In genomic region chr5:150302301-150303069, GRCh38 we compare ENCODE assay signal across 9 cellular contexts. TPM values are rescaled to one million over a fixed set of nuclear protein-coding genes. Genes with fewer than 3 reads are reported as not detected.
DNase-seq lines count a peak whose midpoint lies in the region; ATAC-seq, FAIRE-seq and TF ChIP-seq lines count a peak whose summit lies in the region.
"Had no signal": no experiment of that assay in that cellular context is flagged by ENCODE, and none has a peak within 500 bp of the region (broad histone marks: within the 10 kb centered on the region; RNA-seq: fewer than 3 reads in every experiment).

ARSI (minus strand) TSS chr5:150302905; CDS start chr5:150302373, 532 bp downstream.

- H3K27ac ChIP-seq in HepG2 (ENCODE audit: extremely low read length, insufficient read depth, low read length) (no peak within 1 kb of the TSS), transverse colon (peak within 1 kb of the TSS; percentile 46 to 67 (median 50))

- H3K4me2 ChIP-seq in HepG2 (ENCODE audit: low read depth, low read length), result peak within 1 kb of the TSS; percentile 81

- no peaks in the 10 kb centered on the region for H3K9me3 ChIP-seq in HepG2 (ENCODE audit: low read length)
- H3K9me3 ChIP-seq in transverse colon, result no peaks in the 10 kb centered on the region

- peaks cover 13% of the 10 kb centered on the region for H3K79me2 ChIP-seq in HepG2 (ENCODE audit: insufficient read depth, low read length)

- BruUV-seq in HepG2 (replicated peaks; lab: Mats Ljungman, UMichigan), result TSS peak; percentile 72

- 2% methylated on average over 15 of the region's 63 CpGs for WGBS in HepG2 (ENCODE audit: low lambda C conversion rate)
- 7% methylated on average over 52 of the region's 63 CpGs; no CpG with 5 or more reads in 1 of the 2 donors for WGBS in transverse colon (ENCODE audit: low coverage in 1 of 2), 2 donors

- no peaks in the 10 kb centered on the region for H4K20me1 ChIP-seq in HepG2 (ENCODE audit: insufficient read depth, low read length)

- H3K27me3 ChIP-seq in HepG2 (ENCODE audit: control insufficient read depth in 1 of 2, insufficient read depth in 2 of 2, low read length in 2 of 2), result no peaks in the 10 kb centered on the region
- peaks cover 37% of the 10 kb centered on the region for H3K27me3 ChIP-seq in transverse colon

- H3K9ac ChIP-seq in HepG2 (ENCODE audit: insufficient read depth, low read depth, low read length), result peak within 1 kb of the TSS; percentile 68

- ATAC-seq in HepG2, result peak; percentile 92
- no peak for ATAC-seq in HG03460 (IDR thresholded peaks at IDR 0.05; ENCODE audit: unreplicated experiment)
- ATAC-seq in activated CD4-positive, CD25-positive, alpha-beta regulatory T cell treated with anti-CD3 and anti-CD28 coated beads, Interleukin-2, amount 50 U/mL, for 24 hours, result no peak
- ATAC-seq in HG02759 (IDR thresholded peaks at IDR 0.05; ENCODE audit: unreplicated experiment), result no peak

- POLR2A ChIA-PET in HepG2 (lab: Yijun Ruan, JAX), result interaction anchor here (0.8 to 2.1 kb wide), 4 partner anchors 15 to 110 kb away, joined by 3 to 7 read pairs (median 3); partner anchors contain the start of gene CD74

- in situ Hi-C loops in HepG2 (cut with HindIII; ENCODE audit: extremely low pct_ligation_motif_present, low pct_unique_long_range_greater_than_20kb) (no loop called here), transverse colon (cut with MboI; ENCODE audit: low pct_ligation_motif_present in 1 of 4, low pct_unique_long_range_greater_than_20kb in 1 of 4, low sequenced_read_pairs in 3 of 4) (no loop called here)

- CTCF ChIA-PET in HepG2 (lab: Yijun Ruan, JAX; ENCODE audit: low intra/inter-chr PET ratio, low total read pairs), result interaction anchor here (1.2 to 2.2 kb wide), 2 partner anchors 15 to 48 kb away, joined by 3 to 13 read pairs; no protein-coding TSS in a partner anchor

- TF ChIP-seq CTCF in HepG2 (CRISPR knock-in tag; IDR thresholded peaks at IDR 0.05) (peak; percentile 76), transverse colon (IDR thresholded peaks at IDR 0.05) (no peak)

- TF ChIP-seq POLR2A in HepG2 (IDR thresholded peaks at IDR 0.05; ENCODE audit: insufficient read depth in 1 of 2, low read depth in 2 of 2, low read length in 2 of 2), result no peak
- TF ChIP-seq POLR2A in transverse colon (IDR thresholded peaks at IDR 0.05), result no peak

- no peak for TF ChIP-seq EP300 in HepG2 (IDR thresholded peaks at IDR 0.05; ENCODE audit: low read depth in 2 of 2, low read length in 2 of 2)
- TF ChIP-seq EP300 in HepG2 (CRISPR knock-in tag; IDR thresholded peaks at IDR 0.05; ENCODE audit: borderline replicate concordance), result no peak
- no peak for TF ChIP-seq EP300 in transverse colon (IDR thresholded peaks at IDR 0.05; ENCODE audit: low read depth)

- H3K36me3 ChIP-seq in HepG2 (replicated peaks in 1 of 2; ENCODE audit: control insufficient read depth in 1 of 2, insufficient read depth in 2 of 2, low read length in 2 of 2) (no peaks in the 10 kb centered on the region; a peak in 1 of 5 replicates), transverse colon (no peaks in the 10 kb centered on the region)

- TF ChIP-seq RAD21 in HepG2 (CRISPR knock-in tag; IDR thresholded peaks at IDR 0.05), result peak; percentile 63

- intact Hi-C loops in HepG2 (cut with micrococcal nuclease; ENCODE audit: unreplicated experiment) (loop anchor here (1.0 to 2.0 kb wide), 2 partner anchors 14 to 48 kb away; no protein-coding TSS in a partner anchor), transverse colon (cut with DNase I; ENCODE audit: low total_unique reads) (no loop called here)

- H3K4me1 ChIP-seq in HepG2 (ENCODE audit: insufficient read depth, low read length), result peaks cover 78% of the 10 kb centered on the region
- H3K4me1 ChIP-seq in transverse colon, result peaks cover 0 to 32% (median 8%) of the 10 kb centered on the region in 4 donors

- H2AFZ ChIP-seq in HepG2 (ENCODE audit: low read length), result no peak within 1 kb of the TSS

- no peak for FAIRE-seq in HepG2 (lab: Jason Lieb, UNC)
- FAIRE-seq: A204.1 had no signal

- peak; percentile 19 for DNase-seq in NCI-H1694 treated with DMSO at 0.1 percent for 48 hours (lab: John Stamatoyannopoulos, UW)
- no peak for DNase-seq in NCI-H1694 (lab: John Stamatoyannopoulos, UW)
- DNase-seq in ecto neural progenitor cell (ENCODE audit: low spot score), result peak; percentile 84
- no peak for DNase-seq in HepG2 (ENCODE audit: low spot score)
- peak; percentile 40 for DNase-seq in transverse colon

- H3K4me3 ChIP-seq in HepG2 (replicated peaks in 1 of 3; ENCODE audit: insufficient read depth in 1 of 3, low read depth in 2 of 3, low read length in 3 of 3) (peak within 1 kb of the TSS; percentile 66 to 78 (median 72)), transverse colon (peak within 1 kb of the TSS in 2 of 4 donors; percentile 27 to 33)

TF ChIP-seq in HepG2, 621 proteins besides CTCF, POLR2A, EP300 and RAD21 (continues in another document):
- TF ChIP-seq ZBTB38 (CRISPR knock-in tag; IDR thresholded peaks at IDR 0.05), result peak; percentile 10; the same call in 1 of the 2 replicates
- no peak for TF ChIP-seq ZNF792 (CRISPR knock-in tag; IDR thresholded peaks at IDR 0.05)
- peak; percentile 42; the same call in 1 of the 2 replicates for TF ChIP-seq PHF21A (CRISPR knock-in tag; IDR thresholded peaks at IDR 0.05)
- TF ChIP-seq HMGXB4 (CRISPR knock-in tag; IDR thresholded peaks at IDR 0.05; ENCODE audit: borderline replicate concordance in 1 of 2, low read depth in 1 of 2), result peak; percentile 79 to 84
- no peak for TF ChIP-seq ARNT (IDR thresholded peaks at IDR 0.05)
- peak; percentile 32 for TF ChIP-seq ASH2L (IDR thresholded peaks at IDR 0.05; ENCODE audit: insufficient read length, low read depth, low read length)
- no peak for TF ChIP-seq LRRFIP1 (CRISPR knock-in tag; conservative IDR thresholded peaks at IDR 0.05)
- peak; percentile 62 for TF ChIP-seq STAG1 (CRISPR knock-in tag; IDR thresholded peaks at IDR 0.05)
- TF ChIP-seq GABPA (IDR thresholded peaks at IDR 0.05; ENCODE audit: low read depth, low read length), result no peak
- TF ChIP-seq GABPA (CRISPR knock-in tag; IDR thresholded peaks at IDR 0.05; ENCODE audit: low read depth), result no peak
- peak; percentile 0 for TF ChIP-seq PTBP1 (IDR thresholded peaks at IDR 0.05; ENCODE audit: low read depth, low read length, poor library complexity, severe bottlenecking)
- TF ChIP-seq ZSCAN20 (CRISPR knock-in tag; IDR thresholded peaks at IDR 0.05; ENCODE audit: borderline replicate concordance), result no peak

RNA-seq across cellular contexts. Expression of gene ARSI, which starts in this region (rescaled TPM):
- total RNA-seq in HepG2 (2016; rRNA removed; fragmentation: Illumina TruSeq; extraction: Trizol) (17.6 and 33.9 TPM in 2 replicates), transverse colon (1 to 10 TPM in 1 of 4 donors, under 1 TPM in 1, not detected in 2; 0.48 to 1.6 TPM)
- 3.1 and 3.4 TPM in 2 replicates for total RNA-seq in HepG2 (2016; cell fraction: cytosol; rRNA removed; fragmentation: Illumina TruSeq; extraction: Trizol; ENCODE audit: low read depth)
- 21.4 and 37.4 TPM in 2 replicates for total RNA-seq in HepG2 (2016; cell fraction: insoluble cytoplasmic fraction; rRNA removed; fragmentation: Illumina TruSeq; extraction: Trizol)
- total RNA-seq in HepG2 (2016; cell fraction: membrane; rRNA removed; fragmentation: Illumina TruSeq; extraction: Trizol), result 11.0 and 13.0 TPM in 2 replicates
- total RNA-seq in HepG2 (2016; cell fraction: nucleus; rRNA removed; fragmentation: Illumina TruSeq; extraction: Trizol), result 25.8 and 28.7 TPM in 2 replicates
- polyA plus RNA-seq in HepG2 (2011; rRNA removed), result 4.2 and 6.4 TPM in 2 replicates
- 6.1 and 8.6 TPM in 2 replicates for polyA plus RNA-seq in HepG2 (2011; cell fraction: cytosol; rRNA removed)
- 5.3 and 5.7 TPM in 2 replicates for polyA plus RNA-seq in HepG2 (2011; cell fraction: nucleus; rRNA removed)
- 2.2 and 3.5 TPM in 2 replicates for polyA plus RNA-seq in HepG2 (2012)
- polyA plus RNA-seq in HepG2 (2016; cell fraction: cytosol; fragmentation: Illumina TruSeq; extraction: Trizol; ENCODE audit: low read depth), result 2.1 and 2.4 TPM in 2 replicates
- 14.2 and 17.0 TPM in 2 replicates for polyA plus RNA-seq in HepG2 (2016; cell fraction: insoluble cytoplasmic fraction; fragmentation: Illumina TruSeq; extraction: Trizol; ENCODE audit: low read depth)
- 5.0 and 7.0 TPM in 2 replicates for polyA plus RNA-seq in HepG2 (2016; cell fraction: membrane; fragmentation: Illumina TruSeq; extraction: Trizol; ENCODE audit: low read depth)
- 29.1 and 30.1 TPM in 2 replicates for polyA plus RNA-seq in HepG2 (2016; cell fraction: nucleus; fragmentation: Illumina TruSeq; extraction: Trizol; ENCODE audit: insufficient read depth, low read depth)
- 0.07 and 16.9 TPM in 2 replicates for polyA minus RNA-seq in HepG2 (2011; rRNA and poly(A)+ RNA removed; ENCODE audit: low replicate concordance)
- 5.9 and 6.4 TPM in 2 replicates for polyA minus RNA-seq in HepG2 (2011; cell fraction: cytosol; rRNA and poly(A)+ RNA removed)
- polyA minus RNA-seq in HepG2 (2011; cell fraction: nucleus; rRNA and poly(A)+ RNA removed), result 4.8 and 6.6 TPM in 2 replicates

Comparison
In these comparisons a context has a peak if more than half of its experiments do, and no peak if none do; other contexts are left out.
1. DNase-seq: peak in NCI-H1694 treated with DMSO at 0.1 percent for 48 hours (single experiment), ecto neural progenitor cell (single experiment) and transverse colon (single experiment); none in NCI-H1694 (single experiment) and HepG2 (single experiment).